In genomic region chr5:10858307-10858706, GRCh38 we compare ENCODE assay signal across 31 cellular contexts.
"Had no signal": no experiment of that assay in that cellular context is flagged by ENCODE, and none has a peak within 500 bp of the region (broad histone marks: within the 10 kb centered on the region; RNA-seq: fewer than 3 reads in every experiment).

No MANE protein-coding gene starts in this region.

- H3K27me3 ChIP-seq: dorsolateral prefrontal cortex, ovary, sigmoid colon, testis, upper lobe of left lung, uterus had no signal

- ATAC-seq: esophagus mucosa; gastrocnemius medialis; left lobe of liver; mucosa of descending colon; natural killer cell treated with Interleukin-12 subunit alpha and Interleukin-12 subunit beta and Interleukin-15 and Interleukin-18, amount 100 ng/mL, for 72 hours; psoas muscle; right cardiac atrium; stimulated activated memory B cell treated with anti-CD40 and anti-IgM and Interleukin-4, amounts not matched to agents 10 μg/mL and 1 μg/mL and 100 μg/mL, for 72 hours; stimulated activated naive CD8-positive, alpha-beta T cell treated with anti-CD3 and anti-CD28 coated beads, Interleukin-15, Interleukin-2, amounts not matched to agents 100 U/mL and 50 U/mL, for 24 hours had no signal

- H3K27ac Mint-ChIP-seq: memory B cell; mesothelial cell of epicardium; naive B cell; natural killer cell treated with Interleukin-12 subunit alpha and Interleukin-12 subunit beta and Interleukin-15 and Interleukin-18, amount 100 ng/mL, for 72 hours; stimulated activated memory B cell treated with anti-CD40 and anti-IgM and Interleukin-4, amounts not matched to agents 10 μg/mL and 1 μg/mL and 100 μg/mL, for 72 hours had no signal

- H3K4me1 ChIP-seq: gastrocnemius medialis, psoas muscle, testis, uterus had no signal

- H3K9me3 ChIP-seq: gastrocnemius medialis, mucosa of descending colon, ovary, psoas muscle, sigmoid colon, testis, tibial artery, upper lobe of left lung, uterus had no signal

- H3K36me3 ChIP-seq: gastrocnemius medialis, ovary, sigmoid colon, tibial artery, upper lobe of left lung, uterus had no signal

- H3K9me3 Mint-ChIP-seq: memory B cell; naive B cell; natural killer cell treated with Interleukin-12 subunit alpha and Interleukin-12 subunit beta and Interleukin-15 and Interleukin-18, amount 100 ng/mL, for 72 hours; neural crest cell had no signal

- H3K36me3 Mint-ChIP-seq: memory B cell; mesothelial cell of epicardium; naive B cell; natural killer cell treated with Interleukin-12 subunit alpha and Interleukin-12 subunit beta and Interleukin-15 and Interleukin-18, amount 100 ng/mL, for 72 hours; stimulated activated memory B cell treated with anti-CD40 and anti-IgM and Interleukin-4, amounts not matched to agents 10 μg/mL and 1 μg/mL and 100 μg/mL, for 72 hours had no signal

- H3K27ac ChIP-seq: epithelial cell of prostate, gastrocnemius medialis, ovary, psoas muscle, sigmoid colon, testis, tibial artery, upper lobe of left lung, uterus had no signal

- DNase-seq: cortex of kidney; dorsolateral prefrontal cortex; effector CD4-positive, alpha-beta T cell; foreskin fibroblast; gastrocnemius medialis; head of caudate nucleus; kidney; mucosa of descending colon; naive B cell; nucleus accumbens; ovary; posterior cingulate gyrus; psoas muscle; right cardiac atrium; sigmoid colon; stimulated activated CD4-positive, alpha-beta T cell treated with anti-CD3 and anti-CD28 coated beads, Interleukin-4, amount 100 ng/mL, for 4 hours; stimulated activated naive CD8-positive, alpha-beta T cell treated with anti-CD3 and anti-CD28 coated beads, Interleukin-15, Interleukin-2, amounts not matched to agents 100 U/mL and 50 U/mL, for 24 hours; substantia nigra; testis; tibial artery; upper lobe of left lung; uterus had no signal

- H3K4me3 ChIP-seq: gastrocnemius medialis, lung, mucosa of descending colon, ovary, psoas muscle, sigmoid colon, testis, tibial artery, upper lobe of left lung, uterus had no signal

- FAIRE-seq: kidney had no signal

- H3K4me3 Mint-ChIP-seq: memory B cell; naive B cell; natural killer cell treated with Interleukin-12 subunit alpha and Interleukin-12 subunit beta and Interleukin-15 and Interleukin-18, amount 100 ng/mL, for 72 hours; stimulated activated memory B cell treated with anti-CD40 and anti-IgM and Interleukin-4, amounts not matched to agents 10 μg/mL and 1 μg/mL and 100 μg/mL, for 72 hours had no signal
